2 cellular contexts compared by ENCODE assay signal in the genomic region with DNA sequence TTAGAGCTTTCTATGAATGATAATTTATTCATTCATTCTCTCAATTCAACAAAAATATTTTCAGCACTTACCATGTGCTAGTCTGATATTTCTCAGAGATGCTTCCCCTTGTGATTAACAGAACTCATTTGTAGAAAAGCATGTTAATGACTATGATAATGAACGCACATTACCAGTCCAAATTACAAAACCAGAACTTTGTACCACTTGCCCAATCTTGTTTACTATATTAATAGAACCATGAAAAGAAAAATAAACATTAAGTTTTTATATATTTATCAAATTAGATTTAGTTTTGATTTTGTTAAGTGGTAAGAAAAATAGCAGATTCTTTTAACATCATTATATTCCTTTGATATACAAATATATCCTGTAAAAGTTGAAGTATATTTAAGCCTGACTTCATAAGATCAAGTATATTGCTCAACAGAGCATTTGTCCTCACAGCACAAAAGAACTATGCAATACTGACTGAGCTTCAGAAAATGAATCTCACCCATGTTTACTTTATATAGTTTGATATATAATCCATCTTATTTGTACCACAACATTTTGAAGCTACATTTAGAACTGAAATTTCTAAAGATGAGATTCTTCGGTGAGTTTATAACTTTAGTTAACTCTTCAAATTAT.
TF ChIP-seq lines count a peak whose summit lies in the region.

No MANE protein-coding gene starts in this region.

TF ChIP-seq in liver, 16 proteins besides CTCF, POLR2A, EP300 and RAD21 (continued from another document):
- TF ChIP-seq, protein P1, sequence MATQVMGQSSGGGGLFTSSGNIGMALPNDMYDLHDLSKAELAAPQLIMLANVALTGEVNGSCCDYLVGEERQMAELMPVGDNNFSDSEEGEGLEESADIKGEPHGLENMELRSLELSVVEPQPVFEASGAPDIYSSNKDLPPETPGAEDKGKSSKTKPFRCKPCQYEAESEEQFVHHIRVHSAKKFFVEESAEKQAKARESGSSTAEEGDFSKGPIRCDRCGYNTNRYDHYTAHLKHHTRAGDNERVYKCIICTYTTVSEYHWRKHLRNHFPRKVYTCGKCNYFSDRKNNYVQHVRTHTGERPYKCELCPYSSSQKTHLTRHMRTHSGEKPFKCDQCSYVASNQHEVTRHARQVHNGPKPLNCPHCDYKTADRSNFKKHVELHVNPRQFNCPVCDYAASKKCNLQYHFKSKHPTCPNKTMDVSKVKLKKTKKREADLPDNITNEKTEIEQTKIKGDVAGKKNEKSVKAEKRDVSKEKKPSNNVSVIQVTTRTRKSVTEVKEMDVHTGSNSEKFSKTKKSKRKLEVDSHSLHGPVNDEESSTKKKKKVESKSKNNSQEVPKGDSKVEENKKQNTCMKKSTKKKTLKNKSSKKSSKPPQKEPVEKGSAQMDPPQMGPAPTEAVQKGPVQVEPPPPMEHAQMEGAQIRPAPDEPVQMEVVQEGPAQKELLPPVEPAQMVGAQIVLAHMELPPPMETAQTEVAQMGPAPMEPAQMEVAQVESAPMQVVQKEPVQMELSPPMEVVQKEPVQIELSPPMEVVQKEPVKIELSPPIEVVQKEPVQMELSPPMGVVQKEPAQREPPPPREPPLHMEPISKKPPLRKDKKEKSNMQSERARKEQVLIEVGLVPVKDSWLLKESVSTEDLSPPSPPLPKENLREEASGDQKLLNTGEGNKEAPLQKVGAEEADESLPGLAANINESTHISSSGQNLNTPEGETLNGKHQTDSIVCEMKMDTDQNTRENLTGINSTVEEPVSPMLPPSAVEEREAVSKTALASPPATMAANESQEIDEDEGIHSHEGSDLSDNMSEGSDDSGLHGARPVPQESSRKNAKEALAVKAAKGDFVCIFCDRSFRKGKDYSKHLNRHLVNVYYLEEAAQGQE (IDR thresholded peaks at IDR 0.05) = no peak
- TF ChIP-seq JUND (IDR thresholded peaks at IDR 0.05) (no peak), TAF1 (conservative IDR thresholded peaks at IDR 0.05) (no peak)

TF ChIP-seq in HepG2, 621 proteins besides CTCF, POLR2A, EP300 and RAD21 (continued from another document):
- TF ChIP-seq HNF4G (IDR thresholded peaks at IDR 0.05; ENCODE audit: borderline replicate concordance, low read depth, low read length) (no peak), HNF4G (CRISPR knock-in tag; IDR thresholded peaks at IDR 0.05; ENCODE audit: borderline replicate concordance, low read depth) (no peak), ZSCAN25 (CRISPR knock-in tag; IDR thresholded peaks at IDR 0.05) (no peak), CCAR2 (optimal IDR thresholded peaks at IDR 0.05; ENCODE audit: low read depth, low read length) (no peak), ZSCAN9 (CRISPR knock-in tag; IDR thresholded peaks at IDR 0.05; ENCODE audit: borderline replicate concordance) (no peak), ZC3H4 (CRISPR knock-in tag; IDR thresholded peaks at IDR 0.05; ENCODE audit: borderline replicate concordance) (no peak), ZNF326 (CRISPR knock-in tag; IDR thresholded peaks at IDR 0.05; ENCODE audit: borderline replicate concordance) (no peak), PHB2 (IDR thresholded peaks at IDR 0.05; ENCODE audit: partially characterized antibody) (no peak)
- TF ChIP-seq, protein P2, sequence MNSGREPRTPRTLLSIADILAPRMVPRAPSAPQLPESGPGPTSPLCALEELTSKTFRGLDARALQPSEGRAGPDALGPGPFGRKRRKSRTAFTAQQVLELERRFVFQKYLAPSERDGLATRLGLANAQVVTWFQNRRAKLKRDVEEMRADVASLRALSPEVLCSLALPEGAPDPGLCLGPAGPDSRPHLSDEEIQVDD (CRISPR knock-in tag; IDR thresholded peaks at IDR 0.05; ENCODE audit: borderline replicate concordance) = no peak
